In the genomic region with DNA sequence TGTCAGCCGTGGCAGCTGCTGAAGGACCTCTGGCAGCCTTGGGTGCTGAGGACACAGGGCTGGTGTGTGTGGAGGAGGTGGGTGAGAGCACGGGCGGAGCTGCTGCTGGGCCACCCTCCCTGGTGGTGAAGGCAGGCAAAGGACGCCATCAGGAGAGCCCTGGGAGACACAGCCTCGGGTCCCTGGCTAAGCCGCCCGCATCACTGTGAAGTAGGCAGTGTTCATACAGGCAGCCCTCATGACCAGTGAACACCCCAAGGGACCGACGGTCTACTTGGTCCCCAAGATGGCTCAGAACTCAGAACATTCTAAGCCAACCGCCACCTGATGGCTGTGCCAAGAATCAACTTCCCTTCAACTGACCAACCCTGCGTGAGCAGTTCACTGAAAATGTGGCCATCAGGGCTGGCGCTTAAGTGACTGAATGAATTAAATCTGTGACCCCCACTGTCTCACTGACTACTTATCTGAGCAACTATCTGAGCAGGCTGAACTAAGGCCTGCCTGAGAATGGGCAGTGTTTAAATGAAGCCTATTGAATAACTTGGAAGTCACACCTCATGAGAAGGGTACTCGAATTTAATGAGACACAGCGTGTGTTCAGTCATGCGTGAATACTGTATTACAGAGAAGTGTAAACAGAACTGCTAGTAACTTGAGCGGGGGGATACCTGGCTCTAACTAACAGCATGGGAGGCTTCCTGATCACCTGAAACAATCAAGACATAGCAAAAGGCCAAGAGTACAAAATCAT, we compare ENCODE assay signal across 15 cellular contexts. TPM values are rescaled to one million over a fixed set of nuclear protein-coding genes. Genes with fewer than 3 reads are reported as not detected.
DNase-seq lines count a peak whose midpoint lies in the region; ATAC-seq and TF ChIP-seq lines count a peak whose summit lies in the region.
"Had no signal": no experiment of that assay in that cellular context is flagged by ENCODE, and none has a peak within 500 bp of the region (broad histone marks: within the 10 kb centered on the region; RNA-seq: fewer than 3 reads in every experiment).

No MANE protein-coding gene starts in this region.

- H3K36me3 ChIP-seq in psoas muscle (ENCODE audit: insufficient read depth in 1 of 2, low read depth in 1 of 2), result no peaks in the 10 kb centered on the region
- H3K36me3 ChIP-seq: gastroesophageal sphincter had no signal

- no peak for TF ChIP-seq CTCF in psoas muscle (IDR thresholded peaks at IDR 0.05)

- 56 to 62% (median 59%) methylated on average over 16 of the region's 16 CpGs for WGBS in psoas muscle, 3 donors

- H3K4me3 ChIP-seq in psoas muscle, result no peak overlapping the region
- H3K4me3 ChIP-seq: gastroesophageal sphincter had no signal

- ATAC-seq in HG02678 (IDR thresholded peaks at IDR 0.05; ENCODE audit: unreplicated experiment) (no peak), psoas muscle (no peak)
- no peak for ATAC-seq in effector memory CD8-positive, alpha-beta T cell (replicated peaks)
- ATAC-seq: activated CD4-positive, CD25-positive, alpha-beta regulatory T cell treated with anti-CD3 and anti-CD28 coated beads, Interleukin-2, amount 50 U/mL, for 24 hours; gastroesophageal sphincter; SK-N-SH treated with all-trans-retinoic acid at 6 μM for 48 hours had no signal

- H3K9me3 ChIP-seq in psoas muscle, result no peaks in the 10 kb centered on the region

- no peaks in the 10 kb centered on the region for H3K36me3 Mint-ChIP-seq in effector memory CD8-positive, alpha-beta T cell (ENCODE audit: insufficient read depth)
- H3K36me3 Mint-ChIP-seq: activated naive CD8-positive, alpha-beta T cell treated with anti-CD3 and anti-CD28 coated beads, Interleukin-2, amount 10 ng/mL, durations not matched to agents 7 days and 5 days; mesothelial cell of epicardium had no signal

- H3K9me3 Mint-ChIP-seq in effector memory CD8-positive, alpha-beta T cell, result peaks cover 0 to 2% of the 10 kb centered on the region in 2 donors
- H3K9me3 Mint-ChIP-seq: activated naive CD8-positive, alpha-beta T cell treated with anti-CD3 and anti-CD28 coated beads, Interleukin-2, amount 10 ng/mL, durations not matched to agents 7 days and 5 days had no signal

- DNase-seq in Caki2 (ENCODE audit: low read depth), result peak; percentile 39
- peak; percentile 65 to 93 (median 93) for DNase-seq in NCI-H1417 (lab: John Stamatoyannopoulos, UW)
- peak; percentile 8 for DNase-seq in NCI-H2227 treated with DMSO at 0.1 percent for 48 hours (lab: John Stamatoyannopoulos, UW)
- peak; percentile 3 for DNase-seq in cerebellar cortex (ENCODE audit: low spot score)
- DNase-seq in GOT3 (lab: John Stamatoyannopoulos, UW), result no peak
- no peak for DNase-seq in psoas muscle
- DNase-seq in effector memory CD8-positive, alpha-beta T cell, result no peak
- DNase-seq: activated naive CD8-positive, alpha-beta T cell treated with anti-CD3 and anti-CD28 coated beads, Interleukin-2, amount 10 ng/mL, durations not matched to agents 7 days and 5 days; activated T-cell treated with anti-CD3 and anti-CD28 coated beads for 4 hours had no signal

- peaks cover 25 to 59% of the 10 kb centered on the region in 2 donors for H3K27me3 Mint-ChIP-seq in effector memory CD8-positive, alpha-beta T cell

- H3K27me3 ChIP-seq in psoas muscle (ENCODE audit: insufficient read depth in 3 of 3, low read length in 2 of 3), result peaks cover 0 to 24% (median 6%) of the 10 kb centered on the region in 3 donors

- no peak overlapping the region for H3K4me3 Mint-ChIP-seq in effector memory CD8-positive, alpha-beta T cell
- H3K4me3 Mint-ChIP-seq: activated naive CD8-positive, alpha-beta T cell treated with anti-CD3 and anti-CD28 coated beads, Interleukin-2, amount 10 ng/mL, durations not matched to agents 7 days and 5 days; central memory CD8-positive, alpha-beta T cell; mesothelial cell of epicardium had no signal

- H3K27ac ChIP-seq in psoas muscle, result no peak overlapping the region
- H3K27ac ChIP-seq: gastroesophageal sphincter had no signal

- peaks cover 0 to 4% of the 10 kb centered on the region in 2 donors for H3K4me1 Mint-ChIP-seq in effector memory CD8-positive, alpha-beta T cell (ENCODE audit: low read depth in 2 of 2)
- H3K4me1 Mint-ChIP-seq: activated naive CD8-positive, alpha-beta T cell treated with anti-CD3 and anti-CD28 coated beads, Interleukin-2, amount 10 ng/mL, durations not matched to agents 7 days and 5 days; central memory CD8-positive, alpha-beta T cell; mesothelial cell of epicardium had no signal

- H3K4me1 ChIP-seq in psoas muscle, result no peaks in the 10 kb centered on the region
- H3K4me1 ChIP-seq: gastroesophageal sphincter had no signal

- no peak overlapping the region for H3K27ac Mint-ChIP-seq in effector memory CD8-positive, alpha-beta T cell
- H3K27ac Mint-ChIP-seq: activated naive CD8-positive, alpha-beta T cell treated with anti-CD3 and anti-CD28 coated beads, Interleukin-2, amount 10 ng/mL, durations not matched to agents 7 days and 5 days; mesothelial cell of epicardium had no signal

- in situ Hi-C loops in Caki2 (cut with HindIII; ENCODE audit: low pct_unique_long_range_greater_than_20kb, low sequenced_read_pairs), result no loop called here

- intact Hi-C loops in psoas muscle (cut with DNase I), result no loop called here

RNA-seq across cellular contexts. Expression of a gene that starts 54.7 kb away (rescaled TPM):
- total RNA-seq in Caki2 (2014; rRNA removed; shearing (Covaris generic); ENCODE audit: low replicate concordance), result 6.7 and 19.8 TPM in 2 replicates
- 10 to 100 TPM in 2 of 4 donors, 1 to 10 TPM in 2; 7.1 to 17.0 (median 10.3) TPM for total RNA-seq in psoas muscle
- 1 to 10 TPM; 2.0 to 7.6 (median 5.3) TPM for polyA plus RNA-seq in psoas muscle

Comparison
In these comparisons a context has a peak if more than half of its experiments do, and no peak if none do; other contexts are left out.
1. DNase-seq: peak in Caki2 (single experiment), NCI-H1417 (3 of 3), NCI-H2227 treated with DMSO at 0.1 percent for 48 hours (single experiment) and cerebellar cortex (single experiment); none in GOT3 (single experiment), psoas muscle (0 of 2) and effector memory CD8-positive, alpha-beta T cell (0 of 3).